Comparison of ENCODE assay signal across 1 cellular context in genomic region chr1:194717941-194718340, GRCh38.
TF ChIP-seq lines count a peak whose summit lies in the region.

No MANE protein-coding gene starts in this region.

TF ChIP-seq in K562, 482 proteins besides CTCF, POLR2A, EP300 and RAD21 (continued from another document):
- TF ChIP-seq NFE2 (IDR thresholded peaks at IDR 0.05; ENCODE audit: low read depth): 0 out of 2 replicates have a peak, but pooled peaks have one; percentile 16
- no peak for TF ChIP-seq NONO (IDR thresholded peaks at IDR 0.05; ENCODE audit: low read depth in 2 of 2, low read length in 1 of 2)
